Comparison of ENCODE assay signal across 20 cellular contexts in genomic region chr10:58341947-58342346, GRCh38. TPM values are rescaled to one million over a fixed set of nuclear protein-coding genes. Genes with fewer than 3 reads are reported as not detected.
DNase-seq lines count a peak whose midpoint lies in the region; ATAC-seq and TF ChIP-seq lines count a peak whose summit lies in the region.
"Had no signal": no experiment of that assay in that cellular context is flagged by ENCODE, and none has a peak within 500 bp of the region (broad histone marks: within the 10 kb centered on the region; RNA-seq: fewer than 3 reads in every experiment).

No MANE protein-coding gene starts in this region.

- H3K4me1 ChIP-seq in psoas muscle (peaks cover 66% of the 10 kb centered on the region), mucosa of descending colon (ENCODE audit: low read depth) (peaks cover 12% of the 10 kb centered on the region)
- H3K4me1 ChIP-seq: Caco-2 had no signal

- H3K9me3 ChIP-seq in psoas muscle, result no peaks in the 10 kb centered on the region
- no peaks in the 10 kb centered on the region for H3K9me3 ChIP-seq in mucosa of descending colon
- H3K9me3 ChIP-seq: Caco-2, SK-N-SH had no signal

- TF ChIP-seq CTCF in psoas muscle (IDR thresholded peaks at IDR 0.05) (no peak), mucosa of descending colon (IDR thresholded peaks at IDR 0.05) (no peak)

- peak overlapping the region; percentile 99 for H3K27ac ChIP-seq in psoas muscle
- H3K27ac ChIP-seq: brain microvascular endothelial cell had no signal

- H3K36me3 ChIP-seq in psoas muscle (ENCODE audit: insufficient read depth in 1 of 2, low read depth in 1 of 2), result peaks cover 0 to 2% of the 10 kb centered on the region in 2 donors
- no peaks in the 10 kb centered on the region for H3K36me3 ChIP-seq in mucosa of descending colon (ENCODE audit: low read depth)
- H3K36me3 ChIP-seq: brain microvascular endothelial cell had no signal

- intact Hi-C loops in psoas muscle (cut with DNase I), result no loop called here
- intact Hi-C loops in mucosa of descending colon (cut with DNase I, micrococcal nuclease), result no loop called here

- H3K27me3 ChIP-seq in psoas muscle (ENCODE audit: insufficient read depth in 3 of 3, low read length in 2 of 3), result no peaks in the 10 kb centered on the region
- H3K27me3 ChIP-seq: brain microvascular endothelial cell had no signal

- H3K4me3 ChIP-seq in psoas muscle (peak overlapping the region; percentile 32), mucosa of descending colon (no peak overlapping the region)
- H3K4me3 ChIP-seq: smooth muscle cell had no signal

- no peak for DNase-seq in psoas muscle
- DNase-seq in mucosa of descending colon, result no peak
- no peak for DNase-seq in activated CD4-positive, alpha-beta T cell treated with anti-CD3 and anti-CD28 coated beads for 1 hour
- DNase-seq: activated CD4-positive, alpha-beta T cell treated with anti-CD3 and anti-CD28 coated beads, Interleukin-2, amount 50 U/mL, for 48 hours; activated effector memory CD4-positive, alpha-beta T cell treated with anti-CD3 and anti-CD28 coated beads, Interleukin-2, amount 50 U/mL, for 16 hours; activated naive CD8-positive, alpha-beta T cell treated with anti-CD3 and anti-CD28 coated beads, Interleukin-2, amount 50 U/mL, for 24 hours; brain microvascular endothelial cell; Caco-2; glutamatergic neuron; NCI-H1048; NCI-H2081; NCI-H446; SK-N-SH; stimulated activated CD4-positive, alpha-beta T cell treated with anti-CD3 and anti-CD28 coated beads, Interleukin-2, amount 100 ng/mL, for 48 hours had no signal

- ATAC-seq in GM18520 (IDR thresholded peaks at IDR 0.05; ENCODE audit: unreplicated experiment), result peak; percentile 52
- peak; percentile 68 for ATAC-seq in GM21529 (IDR thresholded peaks at IDR 0.05; ENCODE audit: unreplicated experiment)
- ATAC-seq in HG03103 (IDR thresholded peaks at IDR 0.05; ENCODE audit: low read depth, unreplicated experiment), result peak; percentile 63
- ATAC-seq in psoas muscle, result peak in 2 of 4 donors; percentile 26 to 40
- no peak for ATAC-seq in mucosa of descending colon
- ATAC-seq in HG03439 (IDR thresholded peaks at IDR 0.05; ENCODE audit: unreplicated experiment), result no peak
- ATAC-seq: activated naive CD8-positive, alpha-beta T cell treated with anti-CD3 and anti-CD28 coated beads, Interleukin-2, amount 50 U/mL, for 24 hours; left lobe of liver had no signal

- WGBS in psoas muscle, 3 donors, result 22 to 50% (median 24%) methylated on average over 1 of the region's 1 CpG

RNA-seq across cellular contexts. Expression of gene UBE2D1, which starts 7.1 kb away (rescaled TPM):
- total RNA-seq in psoas muscle (100 to 1,000 TPM in 1 of 4 donors, 10 to 100 TPM in 3; 36.6 to 115 (median 46.6) TPM), mucosa of descending colon (10 to 100 TPM; 17.2 to 18.4 (median 18.4) TPM)
- 100 to 1,000 TPM in 2 of 3 donors, 10 to 100 TPM in 1; 23.8 to 120 (median 104) TPM for polyA plus RNA-seq in psoas muscle

RNA-seq across cellular contexts. Expression of gene TFAM, which starts 43.3 kb away (rescaled TPM):
- 10 to 100 TPM; 22.7 to 36.0 (median 30.2) TPM for total RNA-seq in psoas muscle
- polyA plus RNA-seq in psoas muscle, result 10 to 100 TPM; 10.0 to 24.4 (median 18.7) TPM
- 10 to 100 TPM; 26.5 to 36.7 (median 30.8) TPM for total RNA-seq in mucosa of descending colon

Comparison
In these comparisons a context has a peak if more than half of its experiments do, and no peak if none do; other contexts are left out.
1. ATAC-seq: peak in GM18520 (single experiment), GM21529 (single experiment) and HG03103 (single experiment); none in mucosa of descending colon (single experiment) and HG03439 (single experiment).